10 cellular contexts compared by ENCODE assay signal in genomic region chr22:50696799-50697561, GRCh38. TPM values are rescaled to one million over a fixed set of nuclear protein-coding genes. Genes with fewer than 3 reads are reported as not detected.
DNase-seq lines count a peak whose midpoint lies in the region; ATAC-seq and TF ChIP-seq lines count a peak whose summit lies in the region.
"Had no signal": no experiment of that assay in that cellular context is flagged by ENCODE, and none has a peak within 500 bp of the region (broad histone marks: within the 10 kb centered on the region; RNA-seq: fewer than 3 reads in every experiment).

No MANE protein-coding gene starts in this region.

- no peak overlapping the region for H2BK5ac ChIP-seq in trophoblast cell (ENCODE audit: low read depth, low read length, poor library complexity)

- peak overlapping the region; percentile 12 for H4K12ac ChIP-seq in trophoblast cell (ENCODE audit: low read depth, low read length)

- H3K27me3 Mint-ChIP-seq in Caco-2 (ENCODE audit: insufficient read depth, unreplicated experiment) (no peaks in the 10 kb centered on the region), glutamatergic neuron (ENCODE audit: unreplicated experiment) (peaks cover 5% of the 10 kb centered on the region)

- H3K4me3 Mint-ChIP-seq in Caco-2 (ENCODE audit: unreplicated experiment) (peak overlapping the region; percentile 66), glutamatergic neuron (ENCODE audit: unreplicated experiment) (peak overlapping the region; percentile 69)

- no peak overlapping the region for H3K14ac ChIP-seq in trophoblast cell (ENCODE audit: low read length)

- no peaks in the 10 kb centered on the region for H3K79me2 ChIP-seq in trophoblast cell (ENCODE audit: control insufficient read depth, insufficient read depth, low read length, poor library complexity)

- peak overlapping the region; percentile 17 for H3K18ac ChIP-seq in trophoblast cell (ENCODE audit: low read length)

- H3K27ac Mint-ChIP-seq in Caco-2 (ENCODE audit: unreplicated experiment) (no peak overlapping the region), glutamatergic neuron (ENCODE audit: unreplicated experiment) (no peak overlapping the region)

- H3K4me3 ChIP-seq in Caco-2 (ENCODE audit: low read depth, low read length) (peak overlapping the region; percentile 48), RWPE2 (ENCODE audit: severe bottlenecking) (peak overlapping the region; percentile 26), trophoblast cell (ENCODE audit: low read depth, low read length) (no peak overlapping the region)
- H3K4me3 ChIP-seq: GM12878 had no signal

- intact Hi-C loops in Caco-2 (cut with micrococcal nuclease; ENCODE audit: unreplicated experiment): no loop called here

- TF ChIP-seq CTCF in Caco-2 (IDR thresholded peaks at IDR 0.05; ENCODE audit: insufficient read depth in 1 of 2, low read depth in 1 of 2, low read length in 1 of 2, severe bottlenecking in 1 of 2, unreplicated experiment in 1 of 2) (no peak), RWPE2 (IDR thresholded peaks at IDR 0.05; ENCODE audit: poor library complexity, severe bottlenecking) (peak; percentile 63), glutamatergic neuron (IDR thresholded peaks at IDR 0.05; ENCODE audit: partially characterized antibody, unreplicated experiment) (peak; percentile 34)

- H3K9me3 Mint-ChIP-seq in Caco-2 (ENCODE audit: unreplicated experiment): no peaks in the 10 kb centered on the region
- H3K9me3 Mint-ChIP-seq in glutamatergic neuron (ENCODE audit: unreplicated experiment): peaks cover 18% of the 10 kb centered on the region

- H3K27me3 ChIP-seq in Caco-2 (replicated peaks; ENCODE audit: control insufficient read depth, insufficient read depth, low read length) (no peaks in the 10 kb centered on the region), RWPE2 (ENCODE audit: insufficient read depth, poor library complexity, severe bottlenecking) (no peaks in the 10 kb centered on the region), trophoblast cell (ENCODE audit: insufficient read depth, low read length) (peaks cover 5% of the 10 kb centered on the region)

- H2AFZ ChIP-seq in trophoblast cell (ENCODE audit: insufficient read depth, low read length, poor library complexity): no peak overlapping the region

- no peak overlapping the region for H3K4ac ChIP-seq in trophoblast cell (ENCODE audit: low read depth, low read length)

- peak in 1 of 2 experiments; percentile 45 for DNase-seq in Caco-2
- DNase-seq in RWPE2 (ENCODE audit: low spot score): peak; percentile 46
- peak; percentile 62 for DNase-seq in glutamatergic neuron
- DNase-seq in trophoblast cell: peak in 1 of 2 donors; percentile 21
- DNase-seq in NCI-H2107 treated with DMSO at 0.1 percent for 48 hours (lab: John Stamatoyannopoulos, UW; ENCODE audit: unreplicated experiment): no peak
- DNase-seq: NCI-H187 treated with DMSO at 0.1 percent for 48 hours had no signal

- no peaks in the 10 kb centered on the region for H3K36me3 Mint-ChIP-seq in Caco-2 (ENCODE audit: insufficient read depth, unreplicated experiment)
- peaks cover 8% of the 10 kb centered on the region for H3K36me3 Mint-ChIP-seq in glutamatergic neuron (ENCODE audit: unreplicated experiment)

- no peak overlapping the region for H2AK5ac ChIP-seq in trophoblast cell (ENCODE audit: low read length)

- H3K27ac ChIP-seq in RWPE2 (ENCODE audit: poor library complexity, severe bottlenecking) (no peak overlapping the region), trophoblast cell (ENCODE audit: low read depth, low read length) (no peak overlapping the region)

- H3K36me3 ChIP-seq in Caco-2 (ENCODE audit: control insufficient read depth, insufficient read depth, low read length) (no peaks in the 10 kb centered on the region), RWPE2 (ENCODE audit: low read depth) (no peaks in the 10 kb centered on the region), trophoblast cell (ENCODE audit: control insufficient read depth in 1 of 2, insufficient read depth in 2 of 2, low read length in 2 of 2) (no peaks in the 10 kb centered on the region)

- H3K23ac ChIP-seq in trophoblast cell (ENCODE audit: low read length): no peak overlapping the region

- H3K9me3 ChIP-seq in Caco-2 (no peaks in the 10 kb centered on the region), RWPE2 (ENCODE audit: severe bottlenecking) (no peaks in the 10 kb centered on the region), trophoblast cell (ENCODE audit: insufficient read depth, low read depth, low read length) (peaks cover 2% of the 10 kb centered on the region)

- peak overlapping the region; percentile 56 for H4K8ac ChIP-seq in trophoblast cell (ENCODE audit: low read depth, low read length)

- POLR2A ChIA-PET in Caco-2 (lab: Charles Lee): no interaction called here

- CTCF ChIA-PET in Caco-2 (lab: Charles Lee): no interaction called here

- H4K91ac ChIP-seq in trophoblast cell (ENCODE audit: low read depth, low read length): no peak overlapping the region

- BruUV-seq in Caco-2 (replicated peaks; lab: Mats Ljungman, UMichigan): no TSS peak

- no peaks in the 10 kb centered on the region for H3K79me1 ChIP-seq in trophoblast cell (ENCODE audit: low read length)

- WGBS in trophoblast cell (ENCODE audit: extremely low coverage, insufficient coverage, insufficient read length): no CpG with 5 or more reads among the region's 58 CpGs

- H3K4me1 ChIP-seq in Caco-2 (peaks cover 4% of the 10 kb centered on the region; the same call in 1 of the 2 replicates), RWPE2 (ENCODE audit: insufficient read depth, poor library complexity, severe bottlenecking) (no peaks in the 10 kb centered on the region), trophoblast cell (ENCODE audit: control insufficient read depth in 1 of 2, insufficient read depth in 2 of 2, low read length in 2 of 2) (peaks cover 5 to 8% of the 10 kb centered on the region in 2 experiments)

- H3K4me2 ChIP-seq in trophoblast cell (ENCODE audit: low read length): peak overlapping the region; percentile 54

- no peak overlapping the region for H3K9ac ChIP-seq in trophoblast cell (ENCODE audit: low read length)

- ATAC-seq in RWPE2 (ENCODE audit: low read depth) (peak; percentile 67), GM21515 (IDR thresholded peaks at IDR 0.05; ENCODE audit: unreplicated experiment) (no peak), GM19328 (IDR thresholded peaks at IDR 0.05; ENCODE audit: unreplicated experiment) (no peak), HG02763 (IDR thresholded peaks at IDR 0.05; ENCODE audit: unreplicated experiment) (no peak)
- ATAC-seq: GM12878 had no signal

- no peak overlapping the region for H2BK12ac ChIP-seq in trophoblast cell (ENCODE audit: low read length)

- no peak overlapping the region for H2BK120ac ChIP-seq in trophoblast cell (ENCODE audit: insufficient read depth, low read length, poor library complexity)

- no peaks in the 10 kb centered on the region for H3K4me1 Mint-ChIP-seq in Caco-2 (ENCODE audit: low read depth, unreplicated experiment)
- peaks cover 13% of the 10 kb centered on the region for H3K4me1 Mint-ChIP-seq in glutamatergic neuron (ENCODE audit: low read depth, unreplicated experiment)

RNA-seq across cellular contexts. Expression of gene SHANK3, which starts 24.4 kb away (rescaled TPM):
- total RNA-seq in Caco-2 (2022) (4.3 and 4.5 TPM in 2 replicates), glutamatergic neuron (ENCODE audit: unreplicated experiment) (20.4 TPM)
- polyA plus RNA-seq in trophoblast cell (2013): 1.3 and 1.4 TPM in 2 replicates

RNA-seq across cellular contexts. Expression of gene ACR, which starts 41.0 kb away (rescaled TPM):
- not detected in 2 replicates for total RNA-seq in Caco-2 (2022)
- not detected for total RNA-seq in glutamatergic neuron (ENCODE audit: unreplicated experiment)
- polyA plus RNA-seq in trophoblast cell (2013): 0.07 TPM in 1 of 2 replicates, not detected in the other
- total RNA-seq: GM12878 had no signal
- polyA plus RNA-seq: GM12878 had no signal

Comparison
In these comparisons a context has a peak if more than half of its experiments do, and no peak if none do; other contexts are left out.
1. CTCF ChIP-seq: peak in RWPE2 (single experiment) and glutamatergic neuron (single experiment); none in Caco-2 (0 of 2).